ENCODE assay signal across 21 cellular contexts in genomic region chr14:72578514-72578913, GRCh38.
"Had no signal": no experiment of that assay in that cellular context is flagged by ENCODE, and none has a peak within 500 bp of the region (broad histone marks: within the 10 kb centered on the region; RNA-seq: fewer than 3 reads in every experiment).

No MANE protein-coding gene starts in this region.

- DNase-seq: IMR-90, Kasumi-1, MM.1S, NCI-H1105, NCI-H1417, NCI-H1436 treated with DMSO at 0.1 percent for 48 hours, NCI-H1694, NCI-H187 treated with DMSO at 0.1 percent for 48 hours, NCI-H2029 treated with DMSO at 0.1 percent for 48 hours, NCI-H2171 treated with DMSO at 0.1 percent for 48 hours, NCI-H2227 treated with DMSO at 0.1 percent for 48 hours, NCI-H524, NCI-H526 treated with DMSO at 0.1 percent for 48 hours, NCI-H748 treated with DMSO at 0.1 percent for 48 hours, SHP77, SK-N-SH, SW 1271 had no signal

- H3K9me3 ChIP-seq: SK-N-SH had no signal

- H3K4me3 ChIP-seq: K562 had no signal

- H3K27ac ChIP-seq: KMS-11, RWPE1 had no signal

- ATAC-seq: HepG2, K562 had no signal
